ENCODE assay signal across 1 cellular context in genomic region chr9:93468763-93469456, GRCh38.
TF ChIP-seq lines count a peak whose summit lies in the region.

No MANE protein-coding gene starts in this region.

TF ChIP-seq in GM12878, 131 proteins besides CTCF, POLR2A, EP300 and RAD21 (continued from another document):
- TF ChIP-seq HSF1 (IDR thresholded peaks at IDR 0.05; ENCODE audit: low read depth, low read length) (no peak), SPI1 (IDR thresholded peaks at IDR 0.05; ENCODE audit: borderline replicate concordance, insufficient read depth, low read depth, low read length) (no peak), MXI1 (IDR thresholded peaks at IDR 0.05; ENCODE audit: low read depth, low read length) (no peak), EZH2 (IDR thresholded peaks at IDR 0.05; ENCODE audit: borderline replicate concordance, control insufficient read depth, low read depth, low read length) (no peak)
TF ChIP-seq in GM12878: peak in this region for 0.
